Comparison of ENCODE assay signal across 1 cellular context in genomic region chr17:81285179-81285878, GRCh38.
TF ChIP-seq lines count a peak whose summit lies in the region.

No MANE protein-coding gene starts in this region.

TF ChIP-seq in K562, 482 proteins besides CTCF, POLR2A, EP300 and RAD21 (continued from another document and continues in another):
- TF ChIP-seq AFF4 (CRISPR knock-in tag; IDR thresholded peaks at IDR 0.05): no peak
- TF ChIP-seq ELF1 (tag; IDR thresholded peaks at IDR 0.05): peak; percentile 88
- peak; percentile 92 for TF ChIP-seq NCOA6 (IDR thresholded peaks at IDR 0.05)
- TF ChIP-seq MAFK (IDR thresholded peaks at IDR 0.05; ENCODE audit: low read length): peak; percentile 83
- TF ChIP-seq, protein P1, sequence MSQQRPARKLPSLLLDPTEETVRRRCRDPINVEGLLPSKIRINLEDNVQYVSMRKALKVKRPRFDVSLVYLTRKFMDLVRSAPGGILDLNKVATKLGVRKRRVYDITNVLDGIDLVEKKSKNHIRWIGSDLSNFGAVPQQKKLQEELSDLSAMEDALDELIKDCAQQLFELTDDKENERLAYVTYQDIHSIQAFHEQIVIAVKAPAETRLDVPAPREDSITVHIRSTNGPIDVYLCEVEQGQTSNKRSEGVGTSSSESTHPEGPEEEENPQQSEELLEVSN (IDR thresholded peaks at IDR 0.05; ENCODE audit: borderline replicate concordance in 1 of 2, extremely low read depth in 1 of 2, insufficient read depth in 1 of 2, insufficient read length in 1 of 2, low read depth in 1 of 2, low read length in 1 of 2, poor library complexity in 1 of 2, severe bottlenecking in 1 of 2): peak; percentile 66 to 69
- TF ChIP-seq, protein P2, sequence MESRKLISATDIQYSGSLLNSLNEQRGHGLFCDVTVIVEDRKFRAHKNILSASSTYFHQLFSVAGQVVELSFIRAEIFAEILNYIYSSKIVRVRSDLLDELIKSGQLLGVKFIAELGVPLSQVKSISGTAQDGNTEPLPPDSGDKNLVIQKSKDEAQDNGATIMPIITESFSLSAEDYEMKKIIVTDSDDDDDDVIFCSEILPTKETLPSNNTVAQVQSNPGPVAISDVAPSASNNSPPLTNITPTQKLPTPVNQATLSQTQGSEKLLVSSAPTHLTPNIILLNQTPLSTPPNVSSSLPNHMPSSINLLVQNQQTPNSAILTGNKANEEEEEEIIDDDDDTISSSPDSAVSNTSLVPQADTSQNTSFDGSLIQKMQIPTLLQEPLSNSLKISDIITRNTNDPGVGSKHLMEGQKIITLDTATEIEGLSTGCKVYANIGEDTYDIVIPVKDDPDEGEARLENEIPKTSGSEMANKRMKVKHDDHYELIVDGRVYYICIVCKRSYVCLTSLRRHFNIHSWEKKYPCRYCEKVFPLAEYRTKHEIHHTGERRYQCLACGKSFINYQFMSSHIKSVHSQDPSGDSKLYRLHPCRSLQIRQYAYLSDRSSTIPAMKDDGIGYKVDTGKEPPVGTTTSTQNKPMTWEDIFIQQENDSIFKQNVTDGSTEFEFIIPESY (CRISPR knock-in tag; IDR thresholded peaks at IDR 0.05): peak; percentile 61; the same call in 1 of the 2 replicates
- TF ChIP-seq, protein P3, sequence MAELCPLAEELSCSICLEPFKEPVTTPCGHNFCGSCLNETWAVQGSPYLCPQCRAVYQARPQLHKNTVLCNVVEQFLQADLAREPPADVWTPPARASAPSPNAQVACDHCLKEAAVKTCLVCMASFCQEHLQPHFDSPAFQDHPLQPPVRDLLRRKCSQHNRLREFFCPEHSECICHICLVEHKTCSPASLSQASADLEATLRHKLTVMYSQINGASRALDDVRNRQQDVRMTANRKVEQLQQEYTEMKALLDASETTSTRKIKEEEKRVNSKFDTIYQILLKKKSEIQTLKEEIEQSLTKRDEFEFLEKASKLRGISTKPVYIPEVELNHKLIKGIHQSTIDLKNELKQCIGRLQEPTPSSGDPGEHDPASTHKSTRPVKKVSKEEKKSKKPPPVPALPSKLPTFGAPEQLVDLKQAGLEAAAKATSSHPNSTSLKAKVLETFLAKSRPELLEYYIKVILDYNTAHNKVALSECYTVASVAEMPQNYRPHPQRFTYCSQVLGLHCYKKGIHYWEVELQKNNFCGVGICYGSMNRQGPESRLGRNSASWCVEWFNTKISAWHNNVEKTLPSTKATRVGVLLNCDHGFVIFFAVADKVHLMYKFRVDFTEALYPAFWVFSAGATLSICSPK (IDR thresholded peaks at IDR 0.05; ENCODE audit: borderline replicate concordance): no peak
- TF ChIP-seq ATF4 (CRISPR knock-in tag; IDR thresholded peaks at IDR 0.05): 0 out of 2 replicates have a peak, but pooled peaks have one; percentile 23
- TF ChIP-seq FOXP1 (CRISPR knock-in tag; IDR thresholded peaks at IDR 0.05): no peak
- peak; percentile 38 to 89 (median 79) for TF ChIP-seq YY1 (IDR thresholded peaks at IDR 0.05; ENCODE audit: borderline replicate concordance in 1 of 3, control insufficient read depth in 1 of 3, extremely low read depth in 1 of 3, insufficient read depth in 3 of 3, insufficient read length in 1 of 3, insufficient replicate concordance in 2 of 3, low read depth in 1 of 3, low read length in 2 of 3)
- TF ChIP-seq RFX1 (IDR thresholded peaks at IDR 0.05): no peak
- TF ChIP-seq, protein P4, sequence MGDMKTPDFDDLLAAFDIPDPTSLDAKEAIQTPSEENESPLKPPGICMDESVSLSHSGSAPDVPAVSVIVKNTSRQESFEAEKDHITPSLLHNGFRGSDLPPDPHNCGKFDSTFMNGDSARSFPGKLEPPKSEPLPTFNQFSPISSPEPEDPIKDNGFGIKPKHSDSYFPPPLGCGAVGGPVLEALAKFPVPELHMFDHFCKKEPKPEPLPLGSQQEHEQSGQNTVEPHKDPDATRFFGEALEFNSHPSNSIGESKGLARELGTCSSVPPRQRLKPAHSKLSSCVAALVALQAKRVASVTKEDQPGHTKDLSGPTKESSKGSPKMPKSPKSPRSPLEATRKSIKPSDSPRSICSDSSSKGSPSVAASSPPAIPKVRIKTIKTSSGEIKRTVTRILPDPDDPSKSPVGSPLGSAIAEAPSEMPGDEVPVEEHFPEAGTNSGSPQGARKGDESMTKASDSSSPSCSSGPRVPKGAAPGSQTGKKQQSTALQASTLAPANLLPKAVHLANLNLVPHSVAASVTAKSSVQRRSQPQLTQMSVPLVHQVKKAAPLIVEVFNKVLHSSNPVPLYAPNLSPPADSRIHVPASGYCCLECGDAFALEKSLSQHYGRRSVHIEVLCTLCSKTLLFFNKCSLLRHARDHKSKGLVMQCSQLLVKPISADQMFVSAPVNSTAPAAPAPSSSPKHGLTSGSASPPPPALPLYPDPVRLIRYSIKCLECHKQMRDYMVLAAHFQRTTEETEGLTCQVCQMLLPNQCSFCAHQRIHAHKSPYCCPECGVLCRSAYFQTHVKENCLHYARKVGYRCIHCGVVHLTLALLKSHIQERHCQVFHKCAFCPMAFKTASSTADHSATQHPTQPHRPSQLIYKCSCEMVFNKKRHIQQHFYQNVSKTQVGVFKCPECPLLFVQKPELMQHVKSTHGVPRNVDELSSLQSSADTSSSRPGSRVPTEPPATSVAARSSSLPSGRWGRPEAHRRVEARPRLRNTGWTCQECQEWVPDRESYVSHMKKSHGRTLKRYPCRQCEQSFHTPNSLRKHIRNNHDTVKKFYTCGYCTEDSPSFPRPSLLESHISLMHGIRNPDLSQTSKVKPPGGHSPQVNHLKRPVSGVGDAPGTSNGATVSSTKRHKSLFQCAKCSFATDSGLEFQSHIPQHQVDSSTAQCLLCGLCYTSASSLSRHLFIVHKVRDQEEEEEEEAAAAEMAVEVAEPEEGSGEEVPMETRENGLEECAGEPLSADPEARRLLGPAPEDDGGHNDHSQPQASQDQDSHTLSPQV (IDR thresholded peaks at IDR 0.05): peak; percentile 92
- TF ChIP-seq LCOR (CRISPR knock-in tag; IDR thresholded peaks at IDR 0.05): 0 out of 2 replicates have a peak, but pooled peaks have one; percentile 55
- no peak for TF ChIP-seq NCOR1 (IDR thresholded peaks at IDR 0.05)
- TF ChIP-seq ELF4 (CRISPR knock-in tag; IDR thresholded peaks at IDR 0.05): peak; percentile 35; the same call in 1 of the 2 replicates
- peak; percentile 97 for TF ChIP-seq EP400 (IDR thresholded peaks at IDR 0.05)
- peak; percentile 44 for TF ChIP-seq KDM5B (IDR thresholded peaks at IDR 0.05; ENCODE audit: insufficient replicate concordance, low read depth, low read length)
- peak; percentile 18 for TF ChIP-seq ZFP36 (IDR thresholded peaks at IDR 0.05; ENCODE audit: low read depth, low read length, partially characterized antibody)
- TF ChIP-seq ZBTB9 (CRISPR knock-in tag; IDR thresholded peaks at IDR 0.05): peak; percentile 27; the same call in 1 of the 2 replicates
- TF ChIP-seq ZNF134 (CRISPR knock-in tag; conservative IDR thresholded peaks at IDR 0.05): peak; percentile 36; the same call in 1 of the 2 replicates
- no peak for TF ChIP-seq KDM4B (IDR thresholded peaks at IDR 0.05; ENCODE audit: borderline replicate concordance in 2 of 2, low read depth in 1 of 2)
- peak; percentile 57; the same call in 1 of the 2 replicates for TF ChIP-seq JUND (IDR thresholded peaks at IDR 0.05; ENCODE audit: borderline replicate concordance, low read depth, low read length)
- TF ChIP-seq JUND (tag; IDR thresholded peaks at IDR 0.05; ENCODE audit: borderline replicate concordance, low read depth, low read length): peak; percentile 52; the same call in 1 of the 3 replicates
- TF ChIP-seq ZBTB12 (CRISPR knock-in tag; IDR thresholded peaks at IDR 0.05): no peak
- no peak for TF ChIP-seq SETDB1 (IDR thresholded peaks at IDR 0.05; ENCODE audit: low read length)
- no peak for TF ChIP-seq E2F3 (CRISPR knock-in tag; IDR thresholded peaks at IDR 0.05)
- TF ChIP-seq, protein P5, sequence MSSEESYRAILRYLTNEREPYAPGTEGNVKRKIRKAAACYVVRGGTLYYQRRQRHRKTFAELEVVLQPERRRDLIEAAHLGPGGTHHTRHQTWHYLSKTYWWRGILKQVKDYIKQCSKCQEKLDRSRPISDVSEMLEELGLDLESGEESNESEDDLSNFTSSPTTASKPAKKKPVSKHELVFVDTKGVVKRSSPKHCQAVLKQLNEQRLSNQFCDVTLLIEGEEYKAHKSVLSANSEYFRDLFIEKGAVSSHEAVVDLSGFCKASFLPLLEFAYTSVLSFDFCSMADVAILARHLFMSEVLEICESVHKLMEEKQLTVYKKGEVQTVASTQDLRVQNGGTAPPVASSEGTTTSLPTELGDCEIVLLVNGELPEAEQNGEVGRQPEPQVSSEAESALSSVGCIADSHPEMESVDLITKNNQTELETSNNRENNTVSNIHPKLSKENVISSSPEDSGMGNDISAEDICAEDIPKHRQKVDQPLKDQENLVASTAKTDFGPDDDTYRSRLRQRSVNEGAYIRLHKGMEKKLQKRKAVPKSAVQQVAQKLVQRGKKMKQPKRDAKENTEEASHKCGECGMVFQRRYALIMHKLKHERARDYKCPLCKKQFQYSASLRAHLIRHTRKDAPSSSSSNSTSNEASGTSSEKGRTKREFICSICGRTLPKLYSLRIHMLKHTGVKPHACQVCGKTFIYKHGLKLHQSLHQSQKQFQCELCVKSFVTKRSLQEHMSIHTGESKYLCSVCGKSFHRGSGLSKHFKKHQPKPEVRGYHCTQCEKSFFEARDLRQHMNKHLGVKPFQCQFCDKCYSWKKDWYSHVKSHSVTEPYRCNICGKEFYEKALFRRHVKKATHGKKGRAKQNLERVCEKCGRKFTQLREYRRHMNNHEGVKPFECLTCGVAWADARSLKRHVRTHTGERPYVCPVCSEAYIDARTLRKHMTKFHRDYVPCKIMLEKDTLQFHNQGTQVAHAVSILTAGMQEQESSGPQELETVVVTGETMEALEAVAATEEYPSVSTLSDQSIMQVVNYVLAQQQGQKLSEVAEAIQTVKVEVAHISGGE (CRISPR knock-in tag; IDR thresholded peaks at IDR 0.05): peak in 1 of 3 experiments; percentile 67; a peak in 2 of 6 replicates
- TF ChIP-seq NEUROD1 (IDR thresholded peaks at IDR 0.05; ENCODE audit: borderline replicate concordance, low read depth, low read length, partially characterized antibody): peak; percentile 36
- no peak for TF ChIP-seq ZNF518B (CRISPR knock-in tag; IDR thresholded peaks at IDR 0.05)
